In genomic region chr15:91852741-91853500, GRCh38 we compare ENCODE assay signal across 8 cellular contexts. TPM values are rescaled to one million over a fixed set of nuclear protein-coding genes. Genes with fewer than 3 reads are reported as not detected.
DNase-seq lines count a peak whose midpoint lies in the region; ATAC-seq and TF ChIP-seq lines count a peak whose summit lies in the region.

No MANE protein-coding gene starts in this region.

- no peaks in the 10 kb centered on the region for H3K9me2 ChIP-seq in SU-DHL-6 (replicated peaks; ENCODE audit: insufficient read depth, low read length)

- H3K4me1 Mint-ChIP-seq in activated naive CD8-positive, alpha-beta T cell treated with anti-CD3 and anti-CD28 coated beads, Interleukin-2, amount 50 U/mL, for 24 hours: peaks cover 56% of the 10 kb centered on the region

- WGBS in heart left ventricle, 4 donors: 1% methylated on average over 24 to 70 of the region's 70 CpGs

- H2AFZ ChIP-seq in SU-DHL-6 (ENCODE audit: low read depth, low read length, severe bottlenecking) (peak overlapping the region; percentile 90), parathyroid adenoma (peak overlapping the region; percentile 90)

- H3K27ac Mint-ChIP-seq in activated naive CD8-positive, alpha-beta T cell treated with anti-CD3 and anti-CD28 coated beads, Interleukin-2, amount 50 U/mL, for 24 hours: peak overlapping the region; percentile 74

- peak; percentile 70 for DNase-seq in Daoy (ENCODE audit: low read depth)
- DNase-seq in activated naive CD8-positive, alpha-beta T cell treated with anti-CD3 and anti-CD28 coated beads, Interleukin-2, amount 50 U/mL, for 24 hours: peak; percentile 74
- DNase-seq in heart left ventricle: peak; percentile 82 to 92 (median 84)
- peak; percentile 91 for DNase-seq in upper lobe of right lung

- no peaks in the 10 kb centered on the region for H3K27me3 ChIP-seq in SU-DHL-6 (ENCODE audit: low read length)
- no peaks in the 10 kb centered on the region for H3K27me3 ChIP-seq in heart left ventricle
- no peaks in the 10 kb centered on the region for H3K27me3 ChIP-seq in parathyroid adenoma (ENCODE audit: control insufficient read depth, insufficient read depth, low read length)
- H3K27me3 ChIP-seq in upper lobe of right lung: no peaks in the 10 kb centered on the region

- H3K27ac ChIP-seq in SU-DHL-6 (ENCODE audit: low read depth, low read length) (peak overlapping the region; percentile 91), heart left ventricle (peak overlapping the region; percentile 85 to 99 (median 98)), parathyroid adenoma (peak overlapping the region; percentile 87), upper lobe of right lung (peak overlapping the region; percentile 88)

- H3K4me2 ChIP-seq in SU-DHL-6 (ENCODE audit: low read depth, low read length, poor library complexity, severe bottlenecking) (peak overlapping the region; percentile 78), parathyroid adenoma (ENCODE audit: low read length) (peak overlapping the region; percentile 89)

- H3K36me3 Mint-ChIP-seq in activated naive CD8-positive, alpha-beta T cell treated with anti-CD3 and anti-CD28 coated beads, Interleukin-2, amount 50 U/mL, for 24 hours (ENCODE audit: low read depth): no peaks in the 10 kb centered on the region

- H3K27me3 Mint-ChIP-seq in activated naive CD8-positive, alpha-beta T cell treated with anti-CD3 and anti-CD28 coated beads, Interleukin-2, amount 50 U/mL, for 24 hours: peaks cover 7% of the 10 kb centered on the region

- peak; percentile 16; the same call in 1 of the 2 replicates for TF ChIP-seq RAD21 in Ishikawa (IDR thresholded peaks at IDR 0.05; ENCODE audit: low read depth)

- H3K4me3 ChIP-seq in SU-DHL-6 (ENCODE audit: insufficient read depth, low read length, poor library complexity, severe bottlenecking) (peak overlapping the region; percentile 57), heart left ventricle (peak overlapping the region; percentile 42 to 95 (median 80)), parathyroid adenoma (ENCODE audit: low read depth, low read length) (peak overlapping the region; percentile 63), upper lobe of right lung (peak overlapping the region; percentile 77)

- no peak for TF ChIP-seq EP300 in Ishikawa (IDR thresholded peaks at IDR 0.05; ENCODE audit: borderline replicate concordance)

- peaks cover 38% of the 10 kb centered on the region for H3F3A ChIP-seq in SU-DHL-6 (ENCODE audit: insufficient read depth)

- peak; percentile 49 for ATAC-seq in GM21717 (IDR thresholded peaks at IDR 0.05; ENCODE audit: unreplicated experiment)
- ATAC-seq in activated naive CD8-positive, alpha-beta T cell treated with anti-CD3 and anti-CD28 coated beads, Interleukin-2, amount 50 U/mL, for 24 hours: peak; percentile 71
- ATAC-seq in heart left ventricle: peak; percentile 77 to 91 (median 84)
- ATAC-seq in upper lobe of right lung: peak; percentile 87

- no peaks in the 10 kb centered on the region for H3K9me3 Mint-ChIP-seq in activated naive CD8-positive, alpha-beta T cell treated with anti-CD3 and anti-CD28 coated beads, Interleukin-2, amount 50 U/mL, for 24 hours

- H3K9me3 ChIP-seq in SU-DHL-6 (ENCODE audit: insufficient read depth, low read length): no peaks in the 10 kb centered on the region
- H3K9me3 ChIP-seq in heart left ventricle: no peaks in the 10 kb centered on the region
- H3K9me3 ChIP-seq in parathyroid adenoma (ENCODE audit: control insufficient read depth, low read length): no peaks in the 10 kb centered on the region
- H3K9me3 ChIP-seq in upper lobe of right lung: no peaks in the 10 kb centered on the region

- intact Hi-C loops in heart left ventricle (cut with DNase I): loop anchor here (1.0 to 10.0 kb wide), 25 partner anchors 14 to 551 kb away; no protein-coding TSS in a partner anchor
- intact Hi-C loops in upper lobe of right lung (cut with DNase I): loop anchor here (5.0 kb wide), 1 partner anchor 224 kb away; no protein-coding TSS in a partner anchor

- TF ChIP-seq CTCF in SU-DHL-6 (IDR thresholded peaks at IDR 0.05; ENCODE audit: insufficient read depth, low read length, poor library complexity, severe bottlenecking) (peak; percentile 89), heart left ventricle (IDR thresholded peaks at IDR 0.05) (peak; percentile 35 to 84 (median 71)), parathyroid adenoma (IDR thresholded peaks at IDR 0.05) (peak; percentile 31), upper lobe of right lung (IDR thresholded peaks at IDR 0.05) (peak; percentile 65)

- H3K79me2 ChIP-seq in SU-DHL-6 (ENCODE audit: insufficient read depth, low read length): no peaks in the 10 kb centered on the region
- peaks cover 13% of the 10 kb centered on the region for H3K79me2 ChIP-seq in parathyroid adenoma

- no peaks in the 10 kb centered on the region for H3K36me3 ChIP-seq in SU-DHL-6 (ENCODE audit: low read length)
- no peaks in the 10 kb centered on the region for H3K36me3 ChIP-seq in heart left ventricle
- H3K36me3 ChIP-seq in parathyroid adenoma (ENCODE audit: control insufficient read depth, insufficient read depth, low read length): no peaks in the 10 kb centered on the region
- no peaks in the 10 kb centered on the region for H3K36me3 ChIP-seq in upper lobe of right lung

- H3K9ac ChIP-seq in SU-DHL-6 (ENCODE audit: low read length) (peak overlapping the region; percentile 65), parathyroid adenoma (no peak overlapping the region)

- H3K4me1 ChIP-seq in heart left ventricle: peaks cover 15 to 67% (median 47%) of the 10 kb centered on the region in 12 donors
- peaks cover 16% of the 10 kb centered on the region for H3K4me1 ChIP-seq in parathyroid adenoma
- peaks cover 49% of the 10 kb centered on the region for H3K4me1 ChIP-seq in upper lobe of right lung

- peaks cover under 1% of the 10 kb centered on the region for H4K20me1 ChIP-seq in SU-DHL-6 (ENCODE audit: low read depth, low read length)

- TF ChIP-seq POLR2A in heart left ventricle (IDR thresholded peaks at IDR 0.05): peak in 1 of 2 donors; percentile 31

- H3K4me3 Mint-ChIP-seq in activated naive CD8-positive, alpha-beta T cell treated with anti-CD3 and anti-CD28 coated beads, Interleukin-2, amount 50 U/mL, for 24 hours: peak overlapping the region; percentile 78

TF ChIP-seq in Ishikawa, 13 proteins besides CTCF, POLR2A, EP300 and RAD21:
- TF ChIP-seq EGR1 (IDR thresholded peaks at IDR 0.05) (no peak), CREB1 (IDR thresholded peaks at IDR 0.05; ENCODE audit: low read depth) (no peak), NFIC (IDR thresholded peaks at IDR 0.05) (no peak), TAF1 (IDR thresholded peaks at IDR 0.05; ENCODE audit: low read depth) (no peak)

RNA-seq across cellular contexts. Expression of gene SLCO3A1, which starts 0.6 kb away (rescaled TPM):
- total RNA-seq in Daoy (2014; rRNA removed; shearing (Covaris generic)): 2.3 and 2.9 TPM in 2 replicates
- 10 to 100 TPM; 26.3 to 64.2 (median 50.2) TPM for total RNA-seq in heart left ventricle
- polyA plus RNA-seq in heart left ventricle: 10 to 100 TPM; 38.9 to 59.6 TPM
- 50.6 TPM for total RNA-seq in upper lobe of right lung

Comparison
In these comparisons a context has a peak if more than half of its experiments do, and no peak if none do; other contexts are left out.
1. Peak in every context shown above with its lines: DNase-seq, ATAC-seq, H3K4me3 ChIP-seq and H3K27ac ChIP-seq.
2. CTCF ChIP-seq: peak in every context shown above with its lines; median percentile 89 in SU-DHL-6; 71 in heart left ventricle; 65 in upper lobe of right lung; 31 in parathyroid adenoma.